In the genomic region with DNA sequence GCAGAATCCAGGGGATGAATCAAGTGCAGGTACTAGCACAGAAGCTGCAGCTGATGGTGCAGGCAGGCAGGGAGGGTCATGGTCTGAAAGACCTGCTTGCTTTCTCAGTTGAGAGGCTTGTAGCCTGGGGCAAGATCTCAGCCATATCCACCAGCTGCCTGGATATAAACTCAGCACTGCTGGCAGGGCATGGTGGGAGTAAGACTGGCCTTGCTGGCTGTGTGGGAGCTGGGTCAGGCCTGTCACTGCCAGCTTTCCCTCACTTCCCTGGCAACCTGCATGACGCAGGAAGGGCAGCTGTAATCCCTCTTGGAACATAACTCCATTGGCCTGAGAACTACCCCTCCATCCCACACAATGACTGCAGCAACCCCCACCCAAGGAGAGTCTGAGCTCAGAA, we compare ENCODE assay signal across 25 cellular contexts.
DNase-seq lines count a peak whose midpoint lies in the region; ATAC-seq and FAIRE-seq lines count a peak whose summit lies in the region.
"Had no signal": no experiment of that assay in that cellular context is flagged by ENCODE, and none has a peak within 500 bp of the region (broad histone marks: within the 10 kb centered on the region; RNA-seq: fewer than 3 reads in every experiment).

No MANE protein-coding gene starts in this region.

- H3K9ac ChIP-seq in neuronal stem cell (ENCODE audit: low read depth, low read length, poor library complexity) = no peak overlapping the region

- no CpG with 5 or more reads among the region's 1 CpG for WGBS in neuronal stem cell (ENCODE audit: extremely low coverage in 2 of 2, insufficient read length in 2 of 2, insufficient replicate concordance in 1 of 2), 2 donors
- 82 to 89% (median 87%) methylated on average over 1 of the region's 1 CpG for WGBS in small intestine, 3 donors

- H2BK120ac ChIP-seq in neuronal stem cell (ENCODE audit: low read depth, low read length) = no peak overlapping the region

- peak overlapping the region; percentile 38 for H3K14ac ChIP-seq in neuronal stem cell (ENCODE audit: low read length)

- no peak overlapping the region for H2AK5ac ChIP-seq in neuronal stem cell (ENCODE audit: low read depth, low read length)

- H3K4ac ChIP-seq in neuronal stem cell (ENCODE audit: low read length) = no peak overlapping the region

- H2BK12ac ChIP-seq in neuronal stem cell (ENCODE audit: low read length) = no peak overlapping the region

- no peaks in the 10 kb centered on the region for H3K36me3 ChIP-seq in neuronal stem cell (replicated peaks in 1 of 2; ENCODE audit: control insufficient read depth in 2 of 2, insufficient read depth in 2 of 2, low read length in 2 of 2)
- H3K36me3 ChIP-seq in small intestine (ENCODE audit: control insufficient read depth in 2 of 2, insufficient read depth in 2 of 2, low read length in 2 of 2) = no peaks in the 10 kb centered on the region

- H4K8ac ChIP-seq in neuronal stem cell (ENCODE audit: low read depth, low read length) = no peak overlapping the region

- H3K27ac ChIP-seq in neuronal stem cell (replicated peaks; ENCODE audit: low read length) (no peak overlapping the region), small intestine (ENCODE audit: low read depth in 1 of 2, low read length in 1 of 2) (no peak overlapping the region)
- H3K27ac ChIP-seq: C4-2B, SK-N-MC had no signal

- no peak for ATAC-seq in HG03280 (IDR thresholded peaks at IDR 0.05; ENCODE audit: unreplicated experiment)
- ATAC-seq: PC-3 had no signal

- peak; percentile 18 for DNase-seq in COLO668 (lab: John Stamatoyannopoulos, UW; ENCODE audit: unreplicated experiment)
- DNase-seq in ELF-1 (ENCODE audit: low read depth, low spot score) = peak; percentile 32
- peak; percentile 45 for DNase-seq in RPMI7951 (ENCODE audit: low read depth)
- DNase-seq in neuronal stem cell (ENCODE audit: low spot score) = no peak
- no peak for DNase-seq in retina
- no peak for DNase-seq in small intestine
- DNase-seq: CD8-positive, alpha-beta memory T cell; DMS153; DND-41; GOT3; HCEC 1CT; KBM-7; MM.1S; NCI-H1694 treated with DMSO at 0.1 percent for 48 hours; NCI-H2081; NCI-H2171; NCI-H446; NCI-H524 treated with DMSO at 0.1 percent for 48 hours; NCI-H82; NK-92 treated with Interleukin-12 subunit alpha and Interleukin-12 subunit beta, amount 100 ng/mL, for 24 hours; PC-3; SHP77 had no signal

- H3K4me3 ChIP-seq in neuronal stem cell (ENCODE audit: low read length in 2 of 2) (no peak overlapping the region), small intestine (ENCODE audit: low read depth in 1 of 2, low read length in 2 of 2) (no peak overlapping the region)
- H3K4me3 ChIP-seq: SK-N-MC had no signal

- H3K79me1 ChIP-seq in neuronal stem cell (ENCODE audit: low read depth, low read length) = no peaks in the 10 kb centered on the region

- no peak for FAIRE-seq in small intestine (lab: Jason Lieb, UNC)

- peak overlapping the region; percentile 59 for H3K18ac ChIP-seq in neuronal stem cell (ENCODE audit: low read length)

- peak overlapping the region; percentile 3 for H3K23ac ChIP-seq in neuronal stem cell (ENCODE audit: low read depth, low read length, poor library complexity)

- H3K27me3 ChIP-seq in neuronal stem cell (ENCODE audit: control insufficient read depth in 3 of 3, insufficient read depth in 3 of 3, low read depth in 1 of 3, low read length in 3 of 3) (no peaks in the 10 kb centered on the region), small intestine (ENCODE audit: control insufficient read depth in 2 of 2, insufficient read depth in 2 of 2, low read length in 2 of 2) (no peaks in the 10 kb centered on the region)

- H3K4me1 ChIP-seq in neuronal stem cell (ENCODE audit: control insufficient read depth in 2 of 2, insufficient read depth in 1 of 2, low read depth in 1 of 2, low read length in 2 of 2) = no peaks in the 10 kb centered on the region
- H3K4me1 ChIP-seq in small intestine (ENCODE audit: control insufficient read depth in 2 of 2, insufficient read depth in 1 of 2, low read depth in 1 of 2, low read length in 1 of 2) = no peaks in the 10 kb centered on the region

- no peak overlapping the region for H2BK5ac ChIP-seq in neuronal stem cell (ENCODE audit: low read length)

- no peak overlapping the region for H2AFZ ChIP-seq in neuronal stem cell (ENCODE audit: low read length)

- H2BK15ac ChIP-seq in neuronal stem cell (ENCODE audit: low read length) = no peak overlapping the region

- H3K9me3 ChIP-seq in neuronal stem cell (replicated peaks in 1 of 2; ENCODE audit: control insufficient read depth in 2 of 2, insufficient read depth in 1 of 2, low read depth in 1 of 2, low read length in 2 of 2) (peaks cover 0 to 9% of the 10 kb centered on the region in 2 donors), small intestine (ENCODE audit: control insufficient read depth, low read depth) (no peaks in the 10 kb centered on the region)

- H3K4me2 ChIP-seq in neuronal stem cell (ENCODE audit: insufficient read depth, low read length, poor library complexity, severe bottlenecking) = no peak overlapping the region

- no peak overlapping the region for H4K91ac ChIP-seq in neuronal stem cell (ENCODE audit: low read depth, low read length, poor library complexity)

Comparison
In these comparisons a context has a peak if more than half of its experiments do, and no peak if none do; other contexts are left out.
1. DNase-seq: peak in COLO668 (single experiment), ELF-1 (single experiment) and RPMI7951 (single experiment); none in neuronal stem cell (single experiment), retina (single experiment) and small intestine (single experiment).